ENCODE assay signal across 20 cellular contexts in genomic region chr1:41236781-41237180, GRCh38.
"Had no signal": no experiment of that assay in that cellular context is flagged by ENCODE, and none has a peak within 500 bp of the region (broad histone marks: within the 10 kb centered on the region; RNA-seq: fewer than 3 reads in every experiment).

No MANE protein-coding gene starts in this region.

- ATAC-seq: activated CD4-positive, CD25-positive, alpha-beta regulatory T cell treated with anti-CD3 and anti-CD28 coated beads, Interleukin-2, amount 50 U/mL, for 24 hours; activated naive CD4-positive, alpha-beta T cell treated with anti-CD3 and anti-CD28 coated beads, Interleukin-2, amount 50 U/mL, for 72 hours; body of pancreas had no signal

- H3K27ac ChIP-seq: body of pancreas, dorsolateral prefrontal cortex, epithelial cell of prostate, thyroid gland had no signal

- DNase-seq: activated CD8-positive, alpha-beta memory T cell treated with anti-CD3 and anti-CD28 coated beads for 24 hours; activated CD8-positive, alpha-beta memory T cell treated with anti-CD3 and anti-CD28 coated beads, Interleukin-2, amount 50 U/mL, for 48 hours; activated gamma-delta T cell treated with Interleukin-2 at 50 U/mL for 16 hours; activated T-cell treated with anti-CD3 and anti-CD28 coated beads, Interleukin-2, amount 50 U/mL, for 48 hours; adrenal gland; body of pancreas; central memory CD4-positive, alpha-beta T cell; dorsolateral prefrontal cortex; foreskin melanocyte; midbrain; nephron progenitor cell; nucleus accumbens; posterior cingulate gyrus; stimulated activated CD4-positive, alpha-beta T cell treated with anti-CD3 and anti-CD28 coated beads, Interleukin-2, amount 100 ng/mL, for 24 hours; stimulated activated naive CD4-positive, alpha-beta T cell treated with Interleukin-2 at 50 U/mL for 16 hours; thyroid gland had no signal

- H3K27me3 ChIP-seq: adrenal gland, body of pancreas, dorsolateral prefrontal cortex, thyroid gland had no signal

- H3K36me3 ChIP-seq: adrenal gland, thyroid gland had no signal

- H3K4me3 ChIP-seq: adrenal gland, body of pancreas, dorsolateral prefrontal cortex, lung, thyroid gland had no signal
